21 cellular contexts compared by ENCODE assay signal in the genomic region with DNA sequence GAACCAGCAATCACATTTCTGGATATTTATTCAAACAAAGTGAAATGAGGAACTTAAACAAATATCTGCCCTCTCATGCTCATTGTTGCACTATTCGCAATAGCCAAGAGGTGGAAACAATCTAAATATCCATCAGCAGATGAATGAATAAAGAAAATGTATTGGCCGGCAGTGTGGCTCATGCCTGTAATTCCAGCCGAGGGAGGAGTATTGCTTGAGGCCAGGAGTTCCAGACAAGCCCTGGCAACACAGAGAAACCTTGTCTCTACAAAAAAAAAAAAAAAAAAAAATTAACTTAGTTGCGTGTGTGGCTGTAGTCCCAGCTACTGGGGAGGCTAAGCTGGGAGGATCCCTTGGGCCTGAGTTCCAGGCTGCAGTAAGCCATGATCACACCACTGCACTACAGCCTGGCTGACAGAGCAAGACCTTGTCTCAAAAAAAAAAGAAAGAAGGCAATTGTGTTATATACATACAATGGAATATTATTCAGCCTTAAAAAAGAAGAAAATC.
"Had no signal": no experiment of that assay in that cellular context is flagged by ENCODE, and none has a peak within 500 bp of the region (broad histone marks: within the 10 kb centered on the region; RNA-seq: fewer than 3 reads in every experiment).

No MANE protein-coding gene starts in this region.

- H3K27me3 ChIP-seq: heart right ventricle, testis, transverse colon, uterus had no signal

- H3K36me3 ChIP-seq: transverse colon, uterus had no signal

- H3K4me3 ChIP-seq: heart right ventricle, left ventricle myocardium inferior, lung, mucosa of descending colon, testis, transverse colon, uterus had no signal

- FAIRE-seq: colon had no signal

- DNase-seq: activated CD4-positive, alpha-beta T cell treated with anti-CD3 and anti-CD28 coated beads for 4 hours; activated CD4-positive, alpha-beta T cell treated with anti-CD3 and anti-CD28 coated beads, Interleukin-2, amount 50 U/mL, for 4 hours; activated effector memory CD4-positive, alpha-beta T cell treated with Interleukin-2 at 50 U/mL for 16 hours; activated naive CD4-positive, alpha-beta T cell treated with anti-CD3 and anti-CD28 coated beads for 36 hours; activated naive CD8-positive, alpha-beta T cell treated with anti-CD3 and anti-CD28 coated beads for 36 hours; dermis blood vessel endothelial cell; effector memory CD4-positive, alpha-beta T cell; heart right ventricle; left ventricle myocardium inferior; mucosa of descending colon; posterior cingulate gyrus; right cardiac atrium; stimulated activated CD4-positive, alpha-beta T cell treated with anti-CD3 and anti-CD28 coated beads, Interleukin-2, amount 100 ng/mL, for 48 hours; stimulated activated naive CD4-positive, alpha-beta T cell treated with Interleukin-2 at 50 U/mL for 16 hours; T-helper 9 cell; testis; transverse colon; uterus had no signal

- ATAC-seq: heart right ventricle; mucosa of descending colon; natural killer cell treated with Interleukin-12 subunit alpha and Interleukin-12 subunit beta and Interleukin-15 and Interleukin-18, amount 100 ng/mL, for 72 hours; right cardiac atrium had no signal
